ENCODE assay signal across 8 cellular contexts in the genomic region with DNA sequence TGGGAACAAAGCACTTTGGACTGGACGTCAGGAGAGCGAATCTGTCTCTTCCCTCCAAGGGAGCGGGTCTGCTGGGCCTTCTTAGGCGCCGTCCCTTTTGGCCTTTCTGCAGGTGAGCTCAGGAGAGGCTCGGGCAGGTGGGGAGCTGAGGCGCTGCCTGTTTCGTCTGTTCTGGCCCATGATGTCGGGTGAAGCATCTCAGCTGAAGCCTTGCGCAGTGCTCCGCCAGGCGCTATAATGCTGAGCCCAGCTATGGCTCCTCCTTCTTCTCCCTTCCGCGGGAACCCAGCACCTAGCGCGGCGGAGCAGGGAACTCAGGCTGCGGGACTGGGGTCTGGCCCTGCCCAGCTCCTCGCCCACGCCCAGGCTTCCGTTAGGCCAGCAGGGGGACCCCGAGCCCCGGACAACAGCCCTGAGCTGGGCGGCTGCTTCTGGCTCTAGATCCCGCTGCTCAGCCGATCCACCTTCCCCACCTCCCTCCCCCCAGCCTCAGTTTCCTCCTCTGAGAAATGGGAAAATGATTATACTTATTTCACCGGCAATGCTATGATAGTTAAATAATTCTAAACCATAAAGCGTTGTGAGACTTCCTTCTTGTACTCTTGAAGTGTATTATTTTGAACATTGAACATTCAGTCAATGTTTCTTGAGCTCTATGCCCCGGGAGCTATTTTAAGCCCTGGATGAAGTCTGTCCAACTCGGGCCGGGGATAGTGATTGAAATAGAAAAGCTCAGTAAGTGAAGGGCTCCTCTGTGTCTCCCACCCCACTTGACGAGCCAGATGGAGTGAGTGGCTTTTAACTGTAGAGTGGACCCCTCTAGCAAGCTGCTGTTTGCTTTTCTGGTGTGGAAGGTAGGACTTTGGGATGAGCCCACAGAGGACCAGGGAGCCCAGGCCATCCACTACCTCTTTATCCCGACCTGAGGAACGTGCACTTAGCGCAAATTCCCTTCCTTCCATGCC. TPM values are rescaled to one million over a fixed set of nuclear protein-coding genes. Genes with fewer than 3 reads are reported as not detected.
DNase-seq lines count a peak whose midpoint lies in the region; ATAC-seq and TF ChIP-seq lines count a peak whose summit lies in the region.

No MANE protein-coding gene starts in this region.

- H3K27ac ChIP-seq in BLaER1 = no peak overlapping the region

- peak; percentile 67 for TF ChIP-seq CTCF in GM20000 (IDR thresholded peaks at IDR 0.05; ENCODE audit: extremely low read depth, missing control alignments)

- H3K27me3 ChIP-seq in BLaER1 = no peaks in the 10 kb centered on the region

- DNase-seq in GM20000 (ENCODE audit: low spot score) = peak; percentile 82
- peak; percentile 93 for DNase-seq in NCI-H82 (lab: John Stamatoyannopoulos, UW)
- peak in 38 of 56 donors; percentile 24 to 84 (median 58) for DNase-seq in amygdala (lab: John Stamatoyannopoulos, UW)
- peak; percentile 84 for DNase-seq in hepatic stellate cell (ENCODE audit: low spot score)
- DNase-seq in sciatic nerve (ENCODE audit: low spot score) = peak; percentile 88
- DNase-seq in DMS79 treated with DMSO at 0.1 percent for 48 hours (lab: John Stamatoyannopoulos, UW) = no peak

- no peaks in the 10 kb centered on the region for H3K9me3 ChIP-seq in BLaER1

- no peaks in the 10 kb centered on the region for H3K36me3 ChIP-seq in BLaER1

- H3K4me2 ChIP-seq in BLaER1 = peak overlapping the region; percentile 4; the same call in 1 of the 2 replicates

- H3K4me1 ChIP-seq in BLaER1 = peaks cover 33% of the 10 kb centered on the region

- peak; percentile 95 for ATAC-seq in sciatic nerve
- ATAC-seq in GM21447 (IDR thresholded peaks at IDR 0.05; ENCODE audit: unreplicated experiment) = no peak

- H3K4me3 ChIP-seq in BLaER1 = no peak overlapping the region

- intact Hi-C loops in sciatic nerve (cut with DNase I) = loop anchor here (5.0 kb wide), 1 partner anchor 99 kb away; no protein-coding TSS in a partner anchor

- no peak overlapping the region for H3K9ac ChIP-seq in BLaER1

- H4K20me1 ChIP-seq in BLaER1 = no peaks in the 10 kb centered on the region

RNA-seq across cellular contexts. Expression of a gene that starts 9.6 kb away (rescaled TPM):
- 1.8 TPM for total RNA-seq in sciatic nerve

RNA-seq across cellular contexts. Expression of a gene that starts 32.1 kb away (rescaled TPM):
- not detected for total RNA-seq in sciatic nerve

RNA-seq across cellular contexts. Expression of a gene that starts 57.7 kb away (rescaled TPM):
- not detected for total RNA-seq in sciatic nerve
